25 cellular contexts compared by ENCODE assay signal in the genomic region with DNA sequence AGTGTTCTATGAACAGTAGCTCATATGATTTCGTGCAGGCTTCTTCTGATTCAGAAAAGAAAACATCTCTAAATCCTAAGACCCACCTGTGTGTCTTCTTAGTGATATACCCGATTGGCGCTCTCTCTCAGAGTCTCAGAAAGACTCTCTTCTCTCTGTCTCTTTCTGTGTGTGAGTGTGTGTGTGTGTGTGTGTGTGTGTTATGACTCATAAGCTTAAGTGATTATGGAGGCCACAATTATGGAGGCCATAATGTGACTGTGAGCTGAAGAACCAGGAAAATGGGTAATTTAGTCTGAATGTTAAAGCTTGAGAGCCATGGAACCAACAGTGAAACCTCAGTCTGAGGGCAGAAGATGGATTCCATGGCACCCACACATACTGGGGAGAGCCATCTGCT.
DNase-seq lines count a peak whose midpoint lies in the region; ATAC-seq, FAIRE-seq and TF ChIP-seq lines count a peak whose summit lies in the region.
"Had no signal": no experiment of that assay in that cellular context is flagged by ENCODE, and none has a peak within 500 bp of the region (broad histone marks: within the 10 kb centered on the region; RNA-seq: fewer than 3 reads in every experiment).

No MANE protein-coding gene starts in this region.

- H3K79me2 ChIP-seq in mammary epithelial cell (ENCODE audit: insufficient read depth, low read length) (no peaks in the 10 kb centered on the region), K562 (ENCODE audit: control insufficient read depth, insufficient read depth, low read length) (no peaks in the 10 kb centered on the region)

- no peak for FAIRE-seq in K562 (lab: Jason Lieb, UNC)
- FAIRE-seq: GM18507, HTR-8/SVneo, RCC 7860 had no signal

- no peaks in the 10 kb centered on the region for H3K9me3 Mint-ChIP-seq in MCF 10A (ENCODE audit: unreplicated experiment)
- H3K9me3 Mint-ChIP-seq: HFFc6 had no signal

- H2AK5ac ChIP-seq in mesenchymal stem cell (ENCODE audit: low read length, severe bottlenecking), result no peak overlapping the region

- in situ Hi-C loops in mammary epithelial cell (cut with MboI; ENCODE audit: low sequenced_read_pairs in 2 of 2), result no loop called here
- in situ Hi-C loops in K562 (cut with MboI), result no loop called here
- in situ Hi-C loops in ACHN (cut with HindIII; ENCODE audit: low pct_ligation_motif_present, low pct_unique_long_range_greater_than_20kb, low sequenced_read_pairs), result no loop called here

- no peak for ATAC-seq in K562

- TF ChIP-seq RAD21 in K562 (CRISPR knock-in tag; conservative IDR thresholded peaks at IDR 0.05 in 1 of 2, IDR thresholded peaks at IDR 0.05 in 1 of 2), result no peak

- H3K27me3 ChIP-seq in mammary epithelial cell (ENCODE audit: insufficient read depth, low read length) (no peaks in the 10 kb centered on the region), K562 (ENCODE audit: control insufficient read depth in 2 of 2, insufficient read depth in 2 of 2, low read length in 2 of 2) (peaks cover 0 to 2% of the 10 kb centered on the region in 2 experiments; a peak in 3 of 5 replicates), mesenchymal stem cell (ENCODE audit: control insufficient read depth in 1 of 2, insufficient read depth in 1 of 2, low read length in 2 of 2) (no peaks in the 10 kb centered on the region)
- H3K27me3 ChIP-seq: BE2C had no signal

- no peak overlapping the region for H3K14ac ChIP-seq in mesenchymal stem cell (ENCODE audit: low read length in 2 of 2)

- H3K27ac ChIP-seq in mammary epithelial cell (ENCODE audit: insufficient read depth, low read depth, low read length) (no peak overlapping the region), K562 (ENCODE audit: extremely low read depth, low read depth, low read length) (no peak overlapping the region), mesenchymal stem cell (ENCODE audit: low read length, poor library complexity, severe bottlenecking) (no peak overlapping the region)
- H3K27ac ChIP-seq: GM23248 had no signal

- no peak overlapping the region for H3K9ac ChIP-seq in mammary epithelial cell (ENCODE audit: insufficient read depth, low read length)
- no peak overlapping the region for H3K9ac ChIP-seq in K562 (ENCODE audit: insufficient read depth in 1 of 2, low read depth in 2 of 2, low read length in 2 of 2)
- no peak overlapping the region for H3K9ac ChIP-seq in mesenchymal stem cell (ENCODE audit: low read length)
- H3K9ac ChIP-seq: GM23248, SK-N-SH had no signal

- no peaks in the 10 kb centered on the region for H3K4me1 ChIP-seq in mammary epithelial cell (ENCODE audit: insufficient read depth, low read length)
- peaks cover 0 to 4% of the 10 kb centered on the region in 2 experiments; a peak in 3 of 5 replicates for H3K4me1 ChIP-seq in K562 (replicated peaks in 1 of 2; ENCODE audit: control insufficient read depth in 2 of 2, insufficient read depth in 2 of 2, low read length in 2 of 2)
- H3K4me1 ChIP-seq in mesenchymal stem cell (ENCODE audit: control insufficient read depth, insufficient read depth, low read depth, low read length), result peaks cover 3% of the 10 kb centered on the region
- H3K4me1 ChIP-seq: BE2C had no signal

- H4K20me1 ChIP-seq in mammary epithelial cell (ENCODE audit: insufficient read depth, low read length), result no peaks in the 10 kb centered on the region
- H4K20me1 ChIP-seq in K562 (replicated peaks; ENCODE audit: control insufficient read depth, insufficient read depth, low read length), result no peaks in the 10 kb centered on the region

- intact Hi-C loops in mammary epithelial cell (cut with micrococcal nuclease) (no loop called here), MCF 10A (cut with micrococcal nuclease) (no loop called here), K562 (cut with micrococcal nuclease) (no loop called here)

- no peak overlapping the region for H3K18ac ChIP-seq in mesenchymal stem cell (ENCODE audit: low read depth in 1 of 2, low read length in 2 of 2)

- no peak overlapping the region for H2BK120ac ChIP-seq in mesenchymal stem cell (ENCODE audit: low read depth, low read length)

- H3K27me3 Mint-ChIP-seq in MCF 10A (ENCODE audit: insufficient read depth, unreplicated experiment), result no peaks in the 10 kb centered on the region

- no peak overlapping the region for H2BK15ac ChIP-seq in mesenchymal stem cell (ENCODE audit: low read depth, poor library complexity, severe bottlenecking)

- no peaks in the 10 kb centered on the region for H3K4me1 Mint-ChIP-seq in MCF 10A (ENCODE audit: insufficient read depth, unreplicated experiment)
- H3K4me1 Mint-ChIP-seq: CD14-positive monocyte, H9 had no signal

- CTCF ChIA-PET in mammary epithelial cell (lab: Charles Lee; ENCODE audit: low non-redundant PET), result interaction anchor here (0.6 kb wide), 1 partner anchor 9 kb away, joined by 3 read pairs; no protein-coding TSS in a partner anchor
- CTCF ChIA-PET in MCF 10A (lab: Yijun Ruan, JAX), result interaction anchor here (0.6 to 0.7 kb wide), 2 partner anchors 55 to 1205 kb away, joined by 3 read pairs; no protein-coding TSS in a partner anchor
- CTCF ChIA-PET in K562 (lab: Yijun Ruan, JAX; ENCODE audit: low intra/inter-chr PET ratio), result no interaction called here

- no peak for TF ChIP-seq POLR2A in K562 (conservative IDR thresholded peaks at IDR 0.05)

- H3K4me3 Mint-ChIP-seq in MCF 10A (ENCODE audit: unreplicated experiment), result no peak overlapping the region
- H3K4me3 Mint-ChIP-seq: CD14-positive monocyte; CD8-positive, alpha-beta memory T cell; H9; HFFc6 had no signal

- no peak overlapping the region for H2AFZ ChIP-seq in mammary epithelial cell (ENCODE audit: low read depth, low read length)
- H2AFZ ChIP-seq in K562 (ENCODE audit: low read depth, low read length), result no peak overlapping the region
- no peak overlapping the region for H2AFZ ChIP-seq in mesenchymal stem cell (ENCODE audit: low read depth, low read length)
- H2AFZ ChIP-seq: GM23248 had no signal

- no TSS peak for BruUV-seq in mammary epithelial cell (replicated peaks; lab: Mats Ljungman, UMichigan)
- no TSS peak for BruUV-seq in MCF 10A (replicated peaks; lab: Mats Ljungman, UMichigan)
- BruUV-seq in K562 (replicated peaks; lab: Mats Ljungman, UMichigan), result no TSS peak

- H3K36me3 ChIP-seq in mammary epithelial cell (ENCODE audit: insufficient read depth, low read length) (no peaks in the 10 kb centered on the region), K562 (ENCODE audit: control insufficient read depth, insufficient read depth, low read length) (no peaks in the 10 kb centered on the region), mesenchymal stem cell (ENCODE audit: control insufficient read depth in 1 of 2, insufficient read depth in 2 of 2, low read depth in 1 of 2, low read length in 2 of 2) (no peaks in the 10 kb centered on the region)
- H3K36me3 ChIP-seq: BE2C had no signal

- no peaks in the 10 kb centered on the region for H3K36me3 Mint-ChIP-seq in MCF 10A (ENCODE audit: insufficient read depth, unreplicated experiment)
- H3K36me3 Mint-ChIP-seq: CD14-positive monocyte; CD8-positive, alpha-beta memory T cell had no signal

- no peak overlapping the region for H2BK5ac ChIP-seq in mesenchymal stem cell (ENCODE audit: low read depth, low read length, poor library complexity, severe bottlenecking)

- peak; percentile 9 for DNase-seq in mammary epithelial cell
- DNase-seq in MCF 10A (ENCODE audit: unreplicated experiment), result no peak
- DNase-seq in RPMI7951 (ENCODE audit: low read depth), result peak; percentile 31
- DNase-seq in K562 (ENCODE audit: extremely low read depth in 1 of 4, low spot score in 3 of 4), result no peak
- peak; percentile 37 for DNase-seq in mesenchymal stem cell
- DNase-seq in ACHN, result no peak
- no peak for DNase-seq in amygdala (lab: John Stamatoyannopoulos, UW)
- DNase-seq: BE2C; CD8-positive, alpha-beta memory T cell; DMS 273 treated with DMSO at 0.1 percent for 48 hours; DND-41; GM23248; H9; HFFc6; KG1; MM.1S; NCI-H2029; NCI-H446; NCI-H524 treated with DMSO at 0.1 percent for 48 hours; NCI-H774; SK-N-SH had no signal

- no peak for TF ChIP-seq EP300 in K562 (IDR thresholded peaks at IDR 0.05; ENCODE audit: low read length)

- no peaks in the 10 kb centered on the region for H3K79me1 ChIP-seq in mesenchymal stem cell (replicated peaks; ENCODE audit: low read length, poor library complexity, severe bottlenecking)

- no peak overlapping the region for H4K8ac ChIP-seq in mesenchymal stem cell (ENCODE audit: low read length)

- H3K4ac ChIP-seq in mesenchymal stem cell (ENCODE audit: low read depth in 1 of 2, low read length in 2 of 2), result no peak overlapping the region

- 86% methylated on average over 3 of the region's 3 CpGs for WGBS in mammary epithelial cell (ENCODE audit: low coverage, missing lambda C conversion rate)
- WGBS in K562 (ENCODE audit: insufficient coverage, low coverage, missing lambda C conversion rate), result 21% methylated on average over 3 of the region's 3 CpGs
- WGBS in mesenchymal stem cell, result 90% methylated on average over 3 of the region's 3 CpGs

- no peak overlapping the region for H2BK12ac ChIP-seq in mesenchymal stem cell (ENCODE audit: low read length in 2 of 2)

- POLR2A ChIA-PET in MCF 10A (lab: Yijun Ruan, JAX), result interaction anchor here (1.2 kb wide), 1 partner anchor 14 kb away, joined by 3 read pairs; no protein-coding TSS in a partner anchor
- POLR2A ChIA-PET in K562 (lab: Yijun Ruan, JAX), result interaction anchor here (1.1 kb wide), 1 partner anchor 99 kb away, joined by 3 read pairs; no protein-coding TSS in a partner anchor

- TF ChIP-seq CTCF in mammary epithelial cell (conservative IDR thresholded peaks at IDR 0.05 in 1 of 2, IDR thresholded peaks at IDR 0.05 in 1 of 2; ENCODE audit: extremely low read depth in 1 of 2, insufficient read depth in 1 of 2, low read depth in 1 of 2, low read length in 2 of 2), result no peak
- no peak for TF ChIP-seq CTCF in MCF 10A (IDR thresholded peaks at IDR 0.05; ENCODE audit: unreplicated experiment)
- no peak for TF ChIP-seq CTCF in K562 (IDR thresholded peaks at IDR 0.05 in 2 of 3, conservative IDR thresholded peaks at IDR 0.05 in 1 of 3; ENCODE audit: insufficient read depth in 2 of 3, low read depth in 1 of 3, low read length in 3 of 3)

- no peaks in the 10 kb centered on the region for H3K9me1 ChIP-seq in K562 (ENCODE audit: control insufficient read depth, insufficient read depth, low read length)

- H3K9me3 ChIP-seq in mammary epithelial cell (replicated peaks; ENCODE audit: insufficient read depth, low read length) (no peaks in the 10 kb centered on the region), K562 (replicated peaks; ENCODE audit: control insufficient read depth, insufficient read depth, low read depth, low read length) (no peaks in the 10 kb centered on the region), mesenchymal stem cell (ENCODE audit: control insufficient read depth, low read length) (peaks cover 3% of the 10 kb centered on the region)
- H3K9me3 ChIP-seq: BE2C, SK-N-SH had no signal

- H3K4me3 ChIP-seq in mammary epithelial cell (replicated peaks in 1 of 3; ENCODE audit: insufficient read depth in 1 of 3, low read depth in 2 of 3, low read length in 3 of 3) (no peak overlapping the region), K562 (no peak overlapping the region), mesenchymal stem cell (ENCODE audit: insufficient read depth in 1 of 2, low read depth in 1 of 2, low read length in 2 of 2) (no peak overlapping the region)
- H3K4me3 ChIP-seq: GM23248 had no signal

- H3K23ac ChIP-seq in mesenchymal stem cell (ENCODE audit: low read length in 2 of 2), result no peak overlapping the region

- H3K4me2 ChIP-seq in mammary epithelial cell (ENCODE audit: insufficient read depth, low read depth, low read length) (no peak overlapping the region), K562 (ENCODE audit: insufficient read depth, low read length) (no peak overlapping the region), mesenchymal stem cell (ENCODE audit: low read length, poor library complexity, severe bottlenecking) (no peak overlapping the region)
- H3K4me2 ChIP-seq: SK-N-SH had no signal

- dilution Hi-C loops in mammary epithelial cell (cut with HindIII; ENCODE audit: low sequenced_read_pairs), result no loop called here

- H4K91ac ChIP-seq in mesenchymal stem cell (ENCODE audit: low read length), result no peak overlapping the region

- H3K27ac Mint-ChIP-seq in MCF 10A (ENCODE audit: low read depth, unreplicated experiment), result no peak overlapping the region
- H3K27ac Mint-ChIP-seq: CD8-positive, alpha-beta memory T cell; H9; HFFc6 had no signal

Comparison
In these comparisons a context has a peak if more than half of its experiments do, and no peak if none do; other contexts are left out.
1. DNase-seq: peak in mammary epithelial cell (single experiment), RPMI7951 (single experiment) and mesenchymal stem cell (single experiment); none in MCF 10A (single experiment), K562 (0 of 4), ACHN (single experiment) and amygdala (0 of 56).